In genomic region chr13:33434676-33435075, GRCh38 we compare ENCODE assay signal across 1 cellular context.
TF ChIP-seq lines count a peak whose summit lies in the region.

No MANE protein-coding gene starts in this region.

TF ChIP-seq in HEK293, 187 proteins besides CTCF, POLR2A, EP300 and RAD21 (continued from another document):
- TF ChIP-seq ZNF518A (tag by site-specific recombination; conservative IDR thresholded peaks at IDR 0.05; ENCODE audit: low read depth) (no peak), YY2 (tag by site-specific recombination; IDR thresholded peaks at IDR 0.05) (no peak), ZNF19 (tag by site-specific recombination; IDR thresholded peaks at IDR 0.05; ENCODE audit: low read depth) (no peak), ZFP41 (tag by site-specific recombination; IDR thresholded peaks at IDR 0.05; ENCODE audit: borderline replicate concordance) (no peak)
